In the genomic region with DNA sequence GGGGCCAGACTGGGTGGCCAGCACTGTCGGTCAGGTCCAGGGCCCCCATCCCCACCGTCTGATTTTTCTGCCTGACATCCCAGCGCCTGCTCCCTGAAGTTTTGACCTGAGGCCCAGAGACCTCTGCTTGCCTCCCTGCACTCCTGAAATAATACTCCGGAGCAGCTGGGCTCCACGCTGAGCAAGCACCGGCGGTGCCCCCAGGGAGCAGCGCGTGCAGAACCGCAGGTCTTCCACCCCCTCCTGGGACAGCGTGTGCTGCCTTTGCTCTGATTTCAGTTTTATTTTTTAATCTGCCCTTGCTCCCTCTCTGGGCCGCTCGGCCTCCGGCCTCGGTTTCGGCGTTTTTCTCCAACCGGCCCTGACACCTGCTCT, we compare ENCODE assay signal across 13 cellular contexts.
DNase-seq lines count a peak whose midpoint lies in the region; ATAC-seq and TF ChIP-seq lines count a peak whose summit lies in the region.
"Had no signal": no experiment of that assay in that cellular context is flagged by ENCODE, and none has a peak within 500 bp of the region (broad histone marks: within the 10 kb centered on the region; RNA-seq: fewer than 3 reads in every experiment).

No MANE protein-coding gene starts in this region.

- TF ChIP-seq CTCF in GM23338 (conservative IDR thresholded peaks at IDR 0.05; ENCODE audit: low read depth in 2 of 2), result no peak
- TF ChIP-seq CTCF in OCI-LY3 (IDR thresholded peaks at IDR 0.05; ENCODE audit: low read depth, low read length), result no peak

- H3K4me1 ChIP-seq in BLaER1 treated with 17β-estradiol and CSF1 and Interleukin-3, amounts not matched to agents 10 nM and 100 nM, result peaks cover 46 to 96% (median 88%) of the 10 kb centered on the region in 10 experiments
- no peaks in the 10 kb centered on the region for H3K4me1 ChIP-seq in GM23338 (ENCODE audit: insufficient read depth)
- peaks cover 13% of the 10 kb centered on the region for H3K4me1 ChIP-seq in OCI-LY3 (ENCODE audit: low read length)

- peak; percentile 22 for ATAC-seq in GM23338
- ATAC-seq: effector memory CD8-positive, alpha-beta T cell; SK-N-SH treated with all-trans-retinoic acid at 6 μM for 48 hours had no signal

- H3F3A ChIP-seq in GM23338 (replicated peaks; ENCODE audit: low read depth), result no peaks in the 10 kb centered on the region

- H3K4me1 Mint-ChIP-seq in GM23338, result peaks cover 12% of the 10 kb centered on the region; the same call in 2 of the 3 replicates

- H2AFZ ChIP-seq in GM23338 (no peak overlapping the region), OCI-LY3 (ENCODE audit: low read depth, low read length) (no peak overlapping the region)

- H3K36me3 ChIP-seq in BLaER1 treated with 17β-estradiol and CSF1 and Interleukin-3, amounts not matched to agents 10 nM and 100 nM, result no peaks in the 10 kb centered on the region
- H3K36me3 ChIP-seq in GM23338 (ENCODE audit: insufficient read depth) (no peaks in the 10 kb centered on the region), OCI-LY3 (replicated peaks; ENCODE audit: low read depth, low read length) (no peaks in the 10 kb centered on the region), H7 (replicated peaks; ENCODE audit: control insufficient read depth, insufficient read depth, low read length) (no peaks in the 10 kb centered on the region)

- peak overlapping the region in 8 of 10 experiments; percentile 17 to 53 (median 34); a peak in 13 of 20 replicates for H3K4me3 ChIP-seq in BLaER1 treated with 17β-estradiol and CSF1 and Interleukin-3, amounts not matched to agents 10 nM and 100 nM
- H3K4me3 ChIP-seq in GM23338 (no peak overlapping the region), OCI-LY3 (ENCODE audit: low read length) (peak overlapping the region; percentile 30; the same call in 1 of the 2 replicates), H7 (ENCODE audit: insufficient read depth, low read depth, low read length) (no peak overlapping the region)

- H3K9me3 ChIP-seq in BLaER1 treated with 17β-estradiol and CSF1 and Interleukin-3, amounts not matched to agents 10 nM and 100 nM (replicated peaks in 1 of 11), result no peaks in the 10 kb centered on the region
- no peaks in the 10 kb centered on the region for H3K9me3 ChIP-seq in OCI-LY3 (ENCODE audit: insufficient read depth, low read length)

- no peaks in the 10 kb centered on the region for H3K9me2 ChIP-seq in GM23338 (ENCODE audit: insufficient read depth)

- H3K27me3 Mint-ChIP-seq in GM23338 (ENCODE audit: insufficient read depth, low read depth, poor library complexity), result peaks cover 10% of the 10 kb centered on the region

- peak overlapping the region in 8 of 11 experiments; percentile 54 to 88 (median 76); a peak in 17 of 22 replicates for H3K27ac ChIP-seq in BLaER1 treated with 17β-estradiol and CSF1 and Interleukin-3, amounts not matched to agents 10 nM and 100 nM
- H3K27ac ChIP-seq in GM23338 (ENCODE audit: low read depth), result no peak overlapping the region
- H3K27ac ChIP-seq in OCI-LY3 (ENCODE audit: low read length), result no peak overlapping the region

- no peaks in the 10 kb centered on the region for H3K36me3 Mint-ChIP-seq in GM23338 (ENCODE audit: low read depth)

- no peaks in the 10 kb centered on the region for H3K79me2 ChIP-seq in GM23338 (replicated peaks; ENCODE audit: insufficient read depth)
- no peaks in the 10 kb centered on the region for H3K79me2 ChIP-seq in OCI-LY3 (ENCODE audit: low read length)

- no peak for DNase-seq in GM23338 (ENCODE audit: low spot score)
- peak; percentile 15 for DNase-seq in myocyte (ENCODE audit: low read depth)
- no peak for DNase-seq in H7
- DNase-seq in stimulated activated CD8-positive, alpha-beta memory T cell treated with anti-CD3 and anti-CD28 coated beads, Interleukin-4, amount 100 ng/mL, for 48 hours, result no peak
- no peak for DNase-seq in posterior cingulate gyrus
- no peak for DNase-seq in germinal center (ENCODE audit: low spot score)
- DNase-seq: activated gamma-delta T cell treated with Interleukin-2 at 50 U/mL for 16 hours; effector memory CD8-positive, alpha-beta T cell; foreskin fibroblast; NCI-H1930 had no signal

- no peak overlapping the region for H3K4me3 Mint-ChIP-seq in GM23338
- H3K4me3 Mint-ChIP-seq: effector memory CD8-positive, alpha-beta T cell had no signal

- peak overlapping the region in 8 of 11 experiments; percentile 54 to 82 (median 72); a peak in 16 of 22 replicates for H3K9ac ChIP-seq in BLaER1 treated with 17β-estradiol and CSF1 and Interleukin-3, amounts not matched to agents 10 nM and 100 nM
- H3K9ac ChIP-seq in OCI-LY3 (ENCODE audit: low read length), result no peak overlapping the region

- peaks cover 0 to 15% (median 0%) of the 10 kb centered on the region in 11 experiments; a peak in 3 of 22 replicates for H4K20me1 ChIP-seq in BLaER1 treated with 17β-estradiol and CSF1 and Interleukin-3, amounts not matched to agents 10 nM and 100 nM
- H4K20me1 ChIP-seq in GM23338 (replicated peaks; ENCODE audit: insufficient read depth) (no peaks in the 10 kb centered on the region; the same call in 1 of the 2 replicates), OCI-LY3 (ENCODE audit: insufficient read depth, low read length) (no peaks in the 10 kb centered on the region)

- H3K9me3 Mint-ChIP-seq in GM23338, result no peaks in the 10 kb centered on the region
- H3K9me3 Mint-ChIP-seq: effector memory CD8-positive, alpha-beta T cell had no signal

- intact Hi-C loops in posterior cingulate gyrus (cut with DNase I), result no loop called here

- H3K4me2 ChIP-seq in BLaER1 treated with 17β-estradiol and CSF1 and Interleukin-3, amounts not matched to agents 10 nM and 100 nM, result peak overlapping the region; percentile 75 to 98 (median 94)
- no peak overlapping the region for H3K4me2 ChIP-seq in GM23338
- peak overlapping the region; percentile 49 for H3K4me2 ChIP-seq in OCI-LY3 (ENCODE audit: low read length)

- H3K27ac Mint-ChIP-seq in GM23338, result no peak overlapping the region; the same call in 1 of the 2 replicates
- H3K27ac Mint-ChIP-seq: effector memory CD8-positive, alpha-beta T cell had no signal

- peaks cover 0 to 44% (median 0%) of the 10 kb centered on the region in 11 experiments; a peak in 4 of 22 replicates for H3K27me3 ChIP-seq in BLaER1 treated with 17β-estradiol and CSF1 and Interleukin-3, amounts not matched to agents 10 nM and 100 nM
- H3K27me3 ChIP-seq in GM23338 (ENCODE audit: insufficient read depth), result no peaks in the 10 kb centered on the region
- peaks cover 19% of the 10 kb centered on the region for H3K27me3 ChIP-seq in OCI-LY3 (ENCODE audit: low read depth, low read length)
- H3K27me3 ChIP-seq in H7 (ENCODE audit: control insufficient read depth, insufficient read depth, low read length), result no peaks in the 10 kb centered on the region

TF ChIP-seq in GM23338, 12 proteins besides CTCF, POLR2A, EP300 and RAD21 (continues in another document):
- TF ChIP-seq ZNF114 (CRISPR knock-in tag; IDR thresholded peaks at IDR 0.05), result no peak
- no peak for TF ChIP-seq EZH2phosphoT487 (IDR thresholded peaks at IDR 0.05; ENCODE audit: unreplicated experiment)
- TF ChIP-seq REST (IDR thresholded peaks at IDR 0.05; ENCODE audit: unreplicated experiment), result no peak
- no peak for TF ChIP-seq CREB1 (CRISPR knock-in tag; IDR thresholded peaks at IDR 0.05; ENCODE audit: low read depth)
- TF ChIP-seq STAT1 (IDR thresholded peaks at IDR 0.05; ENCODE audit: unreplicated experiment), result no peak
- no peak for TF ChIP-seq JUNB (IDR thresholded peaks at IDR 0.05; ENCODE audit: unreplicated experiment)
- no peak for TF ChIP-seq POLR2AphosphoS5 (IDR thresholded peaks at IDR 0.05; ENCODE audit: low read depth)

Comparison
In these comparisons a context has a peak if more than half of its experiments do, and no peak if none do; other contexts are left out.
1. H3K27ac ChIP-seq: peak in BLaER1 treated with 17β-estradiol and CSF1 and Interleukin-3, amounts not matched to agents 10 nM and 100 nM (8 of 11); none in GM23338 (single experiment) and OCI-LY3 (single experiment).
2. H3K4me3 ChIP-seq: peak in BLaER1 treated with 17β-estradiol and CSF1 and Interleukin-3, amounts not matched to agents 10 nM and 100 nM (8 of 10) and OCI-LY3 (single experiment); none in GM23338 (single experiment) and H7 (single experiment).